23 cellular contexts compared by ENCODE assay signal in genomic region chr5:162037431-162037830, GRCh38. TPM values are rescaled to one million over a fixed set of nuclear protein-coding genes. Genes with fewer than 3 reads are reported as not detected.
"Had no signal": no experiment of that assay in that cellular context is flagged by ENCODE, and none has a peak within 500 bp of the region (broad histone marks: within the 10 kb centered on the region; RNA-seq: fewer than 3 reads in every experiment).

No MANE protein-coding gene starts in this region.

- H3K4me1 Mint-ChIP-seq: naive B cell; nephron; stimulated activated effector memory CD8-positive, alpha-beta T cell treated with anti-CD3 and anti-CD28 coated beads, Interleukin-12 subunit alpha, Interleukin-12 subunit beta, amount 100 ng/mL, for 72 hours had no signal

- H3K4me1 ChIP-seq: heart left ventricle, psoas muscle, right lobe of liver, tibial artery, upper lobe of left lung, uterus had no signal

- H3K36me3 Mint-ChIP-seq: naive B cell; stimulated activated effector memory CD8-positive, alpha-beta T cell treated with anti-CD3 and anti-CD28 coated beads, Interleukin-12 subunit alpha, Interleukin-12 subunit beta, amount 100 ng/mL, for 72 hours had no signal

- ATAC-seq: heart left ventricle; left colon; left ventricle myocardium superior; psoas muscle; right lobe of liver; stimulated activated effector memory CD8-positive, alpha-beta T cell treated with anti-CD3 and anti-CD28 coated beads, Interleukin-12 subunit alpha, Interleukin-12 subunit beta, amount 100 ng/mL, for 72 hours had no signal

- H3K9me3 Mint-ChIP-seq: stimulated activated naive CD8-positive, alpha-beta T cell treated with anti-CD3 and anti-CD28 coated beads, Interleukin-15, Interleukin-2, amounts not matched to agents 100 ng/mL and 50 ng/mL, for 24 hours had no signal

- H3K27ac ChIP-seq: heart left ventricle, psoas muscle, right lobe of liver, tibial artery, upper lobe of left lung, uterus had no signal

- H3K27me3 Mint-ChIP-seq: naive B cell; stimulated activated naive CD8-positive, alpha-beta T cell treated with anti-CD3 and anti-CD28 coated beads, Interleukin-15, Interleukin-2, amounts not matched to agents 100 ng/mL and 50 ng/mL, for 24 hours had no signal

- H3K9me3 ChIP-seq: heart left ventricle, psoas muscle, right lobe of liver, tibial artery, upper lobe of left lung, uterus had no signal

- H3K4me3 Mint-ChIP-seq: naive B cell; nephron; stimulated activated effector memory CD8-positive, alpha-beta T cell treated with anti-CD3 and anti-CD28 coated beads, Interleukin-12 subunit alpha, Interleukin-12 subunit beta, amount 100 ng/mL, for 72 hours; stimulated activated naive CD8-positive, alpha-beta T cell treated with anti-CD3 and anti-CD28 coated beads, Interleukin-15, Interleukin-2, amounts not matched to agents 100 ng/mL and 50 ng/mL, for 24 hours had no signal

- H3K4me3 ChIP-seq: heart left ventricle, lung, psoas muscle, right lobe of liver, tibial artery, upper lobe of left lung, uterus had no signal

- H3K27ac Mint-ChIP-seq: naive B cell; nephron; stimulated activated effector memory CD8-positive, alpha-beta T cell treated with anti-CD3 and anti-CD28 coated beads, Interleukin-12 subunit alpha, Interleukin-12 subunit beta, amount 100 ng/mL, for 72 hours; stimulated activated naive CD8-positive, alpha-beta T cell treated with anti-CD3 and anti-CD28 coated beads, Interleukin-15, Interleukin-2, amounts not matched to agents 100 ng/mL and 50 ng/mL, for 24 hours had no signal

- DNase-seq: effector CD4-positive, alpha-beta T cell; foreskin melanocyte; heart left ventricle; hippocampal formation; left colon; left ventricle myocardium superior; mesenchymal stem cell; naive B cell; psoas muscle; retina; right lobe of liver; stimulated activated CD4-positive, alpha-beta T cell treated with anti-CD3 and anti-CD28 coated beads, Interleukin-4, amount 100 ng/mL, for 1 hour; stimulated activated CD8-positive, alpha-beta memory T cell treated with anti-CD3 and anti-CD28 coated beads, Interleukin-4, amount 100 ng/mL, for 48 hours; tibial artery; upper lobe of left lung; uterus had no signal

- H3K36me3 ChIP-seq: heart left ventricle, right lobe of liver, tibial artery, upper lobe of left lung, uterus had no signal

- H3K27me3 ChIP-seq: heart left ventricle, right lobe of liver, tibial artery, upper lobe of left lung, uterus had no signal

RNA-seq across cellular contexts. Expression of gene GABRG2, which starts 30.1 kb away (rescaled TPM):
- total RNA-seq: dermis microvascular lymphatic vessel endothelial cell, kidney epithelial cell, left ventricle myocardium superior, omental fat pad, psoas muscle, right lobe of liver, upper lobe of left lung had no signal
- polyA plus RNA-seq: heart left ventricle, lung had no signal
